ENCODE assay signal across 16 cellular contexts in genomic region chr10:32889631-32890212, GRCh38.
"Had no signal": no experiment of that assay in that cellular context is flagged by ENCODE, and none has a peak within 500 bp of the region (broad histone marks: within the 10 kb centered on the region; RNA-seq: fewer than 3 reads in every experiment).

No MANE protein-coding gene starts in this region.

- DNase-seq: activated CD4-positive, alpha-beta memory T cell treated with anti-CD3 and anti-CD28 coated beads, Interleukin-2, amount 10 ng/mL, durations not matched to agents 7 days and 5 days; activated CD8-positive, alpha-beta memory T cell treated with anti-CD3 and anti-CD28 coated beads, Interleukin-2, amount 50 U/mL, for 48 hours; activated naive CD4-positive, alpha-beta T cell; foreskin melanocyte; head of caudate nucleus; mammary epithelial cell; mucosa of descending colon; naive thymus-derived CD8-positive, alpha-beta T cell; nucleus accumbens; right lobe of liver; stimulated activated CD4-positive, alpha-beta T cell treated with anti-CD3 and anti-CD28 coated beads, Interleukin-2, amount 100 ng/mL, for 24 hours; stimulated activated naive CD4-positive, alpha-beta T cell; upper lobe of left lung had no signal

- H3K27ac Mint-ChIP-seq: activated CD4-positive, alpha-beta memory T cell treated with anti-CD3 and anti-CD28 coated beads, Interleukin-2, amount 10 ng/mL, durations not matched to agents 7 days and 5 days; naive thymus-derived CD8-positive, alpha-beta T cell had no signal

- H3K4me3 ChIP-seq: cardiac muscle cell, mucosa of descending colon, prostate gland, right lobe of liver, suprapubic skin, upper lobe of left lung had no signal

- H3K4me3 Mint-ChIP-seq: activated CD4-positive, alpha-beta memory T cell treated with anti-CD3 and anti-CD28 coated beads, Interleukin-2, amount 10 ng/mL, durations not matched to agents 7 days and 5 days; naive thymus-derived CD8-positive, alpha-beta T cell had no signal

- H3K27me3 Mint-ChIP-seq: activated CD4-positive, alpha-beta memory T cell treated with anti-CD3 and anti-CD28 coated beads, Interleukin-2, amount 10 ng/mL, durations not matched to agents 7 days and 5 days; naive thymus-derived CD8-positive, alpha-beta T cell had no signal

- H3K9me3 Mint-ChIP-seq: activated CD4-positive, alpha-beta memory T cell treated with anti-CD3 and anti-CD28 coated beads, Interleukin-2, amount 10 ng/mL, durations not matched to agents 7 days and 5 days; naive thymus-derived CD8-positive, alpha-beta T cell had no signal

- ATAC-seq: mucosa of descending colon; naive thymus-derived CD8-positive, alpha-beta T cell; right lobe of liver had no signal
